1 cellular context compared by ENCODE assay signal in genomic region chr1:51624851-51625250, GRCh38.
TF ChIP-seq lines count a peak whose summit lies in the region.

No MANE protein-coding gene starts in this region.

TF ChIP-seq in K562, 482 proteins besides CTCF, POLR2A, EP300 and RAD21 (continued from another document):
- TF ChIP-seq, protein P1, sequence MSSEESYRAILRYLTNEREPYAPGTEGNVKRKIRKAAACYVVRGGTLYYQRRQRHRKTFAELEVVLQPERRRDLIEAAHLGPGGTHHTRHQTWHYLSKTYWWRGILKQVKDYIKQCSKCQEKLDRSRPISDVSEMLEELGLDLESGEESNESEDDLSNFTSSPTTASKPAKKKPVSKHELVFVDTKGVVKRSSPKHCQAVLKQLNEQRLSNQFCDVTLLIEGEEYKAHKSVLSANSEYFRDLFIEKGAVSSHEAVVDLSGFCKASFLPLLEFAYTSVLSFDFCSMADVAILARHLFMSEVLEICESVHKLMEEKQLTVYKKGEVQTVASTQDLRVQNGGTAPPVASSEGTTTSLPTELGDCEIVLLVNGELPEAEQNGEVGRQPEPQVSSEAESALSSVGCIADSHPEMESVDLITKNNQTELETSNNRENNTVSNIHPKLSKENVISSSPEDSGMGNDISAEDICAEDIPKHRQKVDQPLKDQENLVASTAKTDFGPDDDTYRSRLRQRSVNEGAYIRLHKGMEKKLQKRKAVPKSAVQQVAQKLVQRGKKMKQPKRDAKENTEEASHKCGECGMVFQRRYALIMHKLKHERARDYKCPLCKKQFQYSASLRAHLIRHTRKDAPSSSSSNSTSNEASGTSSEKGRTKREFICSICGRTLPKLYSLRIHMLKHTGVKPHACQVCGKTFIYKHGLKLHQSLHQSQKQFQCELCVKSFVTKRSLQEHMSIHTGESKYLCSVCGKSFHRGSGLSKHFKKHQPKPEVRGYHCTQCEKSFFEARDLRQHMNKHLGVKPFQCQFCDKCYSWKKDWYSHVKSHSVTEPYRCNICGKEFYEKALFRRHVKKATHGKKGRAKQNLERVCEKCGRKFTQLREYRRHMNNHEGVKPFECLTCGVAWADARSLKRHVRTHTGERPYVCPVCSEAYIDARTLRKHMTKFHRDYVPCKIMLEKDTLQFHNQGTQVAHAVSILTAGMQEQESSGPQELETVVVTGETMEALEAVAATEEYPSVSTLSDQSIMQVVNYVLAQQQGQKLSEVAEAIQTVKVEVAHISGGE (CRISPR knock-in tag; IDR thresholded peaks at IDR 0.05) = no peak
- TF ChIP-seq KLF10 (CRISPR knock-in tag; IDR thresholded peaks at IDR 0.05) (no peak), C11orf30 (IDR thresholded peaks at IDR 0.05; ENCODE audit: low read depth) (peak; percentile 77), NFE2 (IDR thresholded peaks at IDR 0.05; ENCODE audit: low read depth) (peak; percentile 64)
- TF ChIP-seq, protein P2, sequence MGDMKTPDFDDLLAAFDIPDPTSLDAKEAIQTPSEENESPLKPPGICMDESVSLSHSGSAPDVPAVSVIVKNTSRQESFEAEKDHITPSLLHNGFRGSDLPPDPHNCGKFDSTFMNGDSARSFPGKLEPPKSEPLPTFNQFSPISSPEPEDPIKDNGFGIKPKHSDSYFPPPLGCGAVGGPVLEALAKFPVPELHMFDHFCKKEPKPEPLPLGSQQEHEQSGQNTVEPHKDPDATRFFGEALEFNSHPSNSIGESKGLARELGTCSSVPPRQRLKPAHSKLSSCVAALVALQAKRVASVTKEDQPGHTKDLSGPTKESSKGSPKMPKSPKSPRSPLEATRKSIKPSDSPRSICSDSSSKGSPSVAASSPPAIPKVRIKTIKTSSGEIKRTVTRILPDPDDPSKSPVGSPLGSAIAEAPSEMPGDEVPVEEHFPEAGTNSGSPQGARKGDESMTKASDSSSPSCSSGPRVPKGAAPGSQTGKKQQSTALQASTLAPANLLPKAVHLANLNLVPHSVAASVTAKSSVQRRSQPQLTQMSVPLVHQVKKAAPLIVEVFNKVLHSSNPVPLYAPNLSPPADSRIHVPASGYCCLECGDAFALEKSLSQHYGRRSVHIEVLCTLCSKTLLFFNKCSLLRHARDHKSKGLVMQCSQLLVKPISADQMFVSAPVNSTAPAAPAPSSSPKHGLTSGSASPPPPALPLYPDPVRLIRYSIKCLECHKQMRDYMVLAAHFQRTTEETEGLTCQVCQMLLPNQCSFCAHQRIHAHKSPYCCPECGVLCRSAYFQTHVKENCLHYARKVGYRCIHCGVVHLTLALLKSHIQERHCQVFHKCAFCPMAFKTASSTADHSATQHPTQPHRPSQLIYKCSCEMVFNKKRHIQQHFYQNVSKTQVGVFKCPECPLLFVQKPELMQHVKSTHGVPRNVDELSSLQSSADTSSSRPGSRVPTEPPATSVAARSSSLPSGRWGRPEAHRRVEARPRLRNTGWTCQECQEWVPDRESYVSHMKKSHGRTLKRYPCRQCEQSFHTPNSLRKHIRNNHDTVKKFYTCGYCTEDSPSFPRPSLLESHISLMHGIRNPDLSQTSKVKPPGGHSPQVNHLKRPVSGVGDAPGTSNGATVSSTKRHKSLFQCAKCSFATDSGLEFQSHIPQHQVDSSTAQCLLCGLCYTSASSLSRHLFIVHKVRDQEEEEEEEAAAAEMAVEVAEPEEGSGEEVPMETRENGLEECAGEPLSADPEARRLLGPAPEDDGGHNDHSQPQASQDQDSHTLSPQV (IDR thresholded peaks at IDR 0.05) = peak; percentile 65; the same call in 1 of the 2 replicates
- TF ChIP-seq, protein P3, sequence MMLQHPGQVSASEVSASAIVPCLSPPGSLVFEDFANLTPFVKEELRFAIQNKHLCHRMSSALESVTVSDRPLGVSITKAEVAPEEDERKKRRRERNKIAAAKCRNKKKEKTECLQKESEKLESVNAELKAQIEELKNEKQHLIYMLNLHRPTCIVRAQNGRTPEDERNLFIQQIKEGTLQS (IDR thresholded peaks at IDR 0.05) = 0 out of 2 replicates have a peak, but pooled peaks have one; percentile 12
- TF ChIP-seq, protein P3 (CRISPR knock-in tag; conservative IDR thresholded peaks at IDR 0.05) = no peak
